In the genomic region with DNA sequence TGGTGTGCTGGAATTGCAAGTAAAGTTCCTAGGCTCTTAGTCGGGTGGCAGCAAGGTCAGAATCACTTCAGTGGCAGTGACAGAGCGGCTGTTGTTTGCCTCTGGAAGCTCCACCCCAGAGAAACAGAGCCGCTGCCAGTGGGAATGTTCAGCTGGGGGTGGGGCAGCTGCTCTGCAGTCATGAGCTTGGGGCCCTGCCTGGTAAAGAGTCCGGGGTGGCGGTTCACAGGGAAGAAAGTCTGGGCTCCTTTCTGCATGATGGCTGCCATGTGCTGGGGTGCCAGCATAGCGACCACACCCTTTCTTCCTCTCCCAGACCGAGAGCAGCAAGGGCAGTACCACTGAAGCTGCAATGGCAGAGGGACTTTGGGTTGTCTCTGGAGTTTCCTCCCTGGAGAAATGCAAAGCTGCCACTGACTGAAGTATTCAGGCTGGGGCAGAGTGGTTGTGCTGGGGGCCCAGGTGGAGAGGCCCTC, we compare ENCODE assay signal across 1 cellular context.
A peak's percentile ranks its signal among the peaks of the same experiment; 100 is the strongest.
TF ChIP-seq lines count a peak whose summit lies in the region.

No MANE protein-coding gene starts in this region.

TF ChIP-seq in HepG2, 621 proteins besides CTCF, POLR2A, EP300 and RAD21 (continued from another document and continues in another):
- TF ChIP-seq, protein P1, sequence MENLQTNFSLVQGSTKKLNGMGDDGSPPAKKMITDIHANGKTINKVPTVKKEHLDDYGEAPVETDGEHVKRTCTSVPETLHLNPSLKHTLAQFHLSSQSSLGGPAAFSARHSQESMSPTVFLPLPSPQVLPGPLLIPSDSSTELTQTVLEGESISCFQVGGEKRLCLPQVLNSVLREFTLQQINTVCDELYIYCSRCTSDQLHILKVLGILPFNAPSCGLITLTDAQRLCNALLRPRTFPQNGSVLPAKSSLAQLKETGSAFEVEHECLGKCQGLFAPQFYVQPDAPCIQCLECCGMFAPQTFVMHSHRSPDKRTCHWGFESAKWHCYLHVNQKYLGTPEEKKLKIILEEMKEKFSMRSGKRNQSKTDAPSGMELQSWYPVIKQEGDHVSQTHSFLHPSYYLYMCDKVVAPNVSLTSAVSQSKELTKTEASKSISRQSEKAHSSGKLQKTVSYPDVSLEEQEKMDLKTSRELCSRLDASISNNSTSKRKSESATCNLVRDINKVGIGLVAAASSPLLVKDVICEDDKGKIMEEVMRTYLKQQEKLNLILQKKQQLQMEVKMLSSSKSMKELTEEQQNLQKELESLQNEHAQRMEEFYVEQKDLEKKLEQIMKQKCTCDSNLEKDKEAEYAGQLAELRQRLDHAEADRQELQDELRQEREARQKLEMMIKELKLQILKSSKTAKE (CRISPR knock-in tag; IDR thresholded peaks at IDR 0.05; ENCODE audit: borderline replicate concordance): no peak
- no peak for TF ChIP-seq MTA3 (CRISPR knock-in tag; IDR thresholded peaks at IDR 0.05)
- no peak; the same call in 1 of the 2 replicates for TF ChIP-seq SOX5 (CRISPR knock-in tag; IDR thresholded peaks at IDR 0.05; ENCODE audit: borderline replicate concordance)
- TF ChIP-seq NFATC3 (CRISPR knock-in tag; IDR thresholded peaks at IDR 0.05): no peak
- no peak for TF ChIP-seq HMG20A (CRISPR knock-in tag; IDR thresholded peaks at IDR 0.05; ENCODE audit: borderline replicate concordance)
- TF ChIP-seq, protein P2, sequence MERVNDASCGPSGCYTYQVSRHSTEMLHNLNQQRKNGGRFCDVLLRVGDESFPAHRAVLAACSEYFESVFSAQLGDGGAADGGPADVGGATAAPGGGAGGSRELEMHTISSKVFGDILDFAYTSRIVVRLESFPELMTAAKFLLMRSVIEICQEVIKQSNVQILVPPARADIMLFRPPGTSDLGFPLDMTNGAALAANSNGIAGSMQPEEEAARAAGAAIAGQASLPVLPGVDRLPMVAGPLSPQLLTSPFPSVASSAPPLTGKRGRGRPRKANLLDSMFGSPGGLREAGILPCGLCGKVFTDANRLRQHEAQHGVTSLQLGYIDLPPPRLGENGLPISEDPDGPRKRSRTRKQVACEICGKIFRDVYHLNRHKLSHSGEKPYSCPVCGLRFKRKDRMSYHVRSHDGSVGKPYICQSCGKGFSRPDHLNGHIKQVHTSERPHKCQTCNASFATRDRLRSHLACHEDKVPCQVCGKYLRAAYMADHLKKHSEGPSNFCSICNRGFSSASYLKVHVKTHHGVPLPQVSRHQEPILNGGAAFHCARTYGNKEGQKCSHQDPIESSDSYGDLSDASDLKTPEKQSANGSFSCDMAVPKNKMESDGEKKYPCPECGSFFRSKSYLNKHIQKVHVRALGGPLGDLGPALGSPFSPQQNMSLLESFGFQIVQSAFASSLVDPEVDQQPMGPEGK (CRISPR knock-in tag; IDR thresholded peaks at IDR 0.05): peak; percentile 69; the same call in 1 of the 2 replicates
- TF ChIP-seq SYNCRIP (IDR thresholded peaks at IDR 0.05; ENCODE audit: insufficient read depth, low read depth, low read length): no peak
- peak; percentile 46; the same call in 1 of the 2 replicates for TF ChIP-seq ZFX (CRISPR knock-in tag; IDR thresholded peaks at IDR 0.05; ENCODE audit: low read depth)
- TF ChIP-seq POGZ (CRISPR knock-in tag; IDR thresholded peaks at IDR 0.05): no peak
- no peak for TF ChIP-seq ZNF543 (CRISPR knock-in tag; IDR thresholded peaks at IDR 0.05)
- no peak for TF ChIP-seq TOE1 (CRISPR knock-in tag; IDR thresholded peaks at IDR 0.05)
- TF ChIP-seq ZNF432 (CRISPR knock-in tag; IDR thresholded peaks at IDR 0.05; ENCODE audit: borderline replicate concordance): no peak
- TF ChIP-seq ZNF350 (CRISPR knock-in tag; IDR thresholded peaks at IDR 0.05; ENCODE audit: borderline replicate concordance, low read depth): peak; percentile 60; the same call in 1 of the 2 replicates
- TF ChIP-seq SAP130 (CRISPR knock-in tag; IDR thresholded peaks at IDR 0.05; ENCODE audit: low read depth): peak; percentile 55
- TF ChIP-seq, protein P3, sequence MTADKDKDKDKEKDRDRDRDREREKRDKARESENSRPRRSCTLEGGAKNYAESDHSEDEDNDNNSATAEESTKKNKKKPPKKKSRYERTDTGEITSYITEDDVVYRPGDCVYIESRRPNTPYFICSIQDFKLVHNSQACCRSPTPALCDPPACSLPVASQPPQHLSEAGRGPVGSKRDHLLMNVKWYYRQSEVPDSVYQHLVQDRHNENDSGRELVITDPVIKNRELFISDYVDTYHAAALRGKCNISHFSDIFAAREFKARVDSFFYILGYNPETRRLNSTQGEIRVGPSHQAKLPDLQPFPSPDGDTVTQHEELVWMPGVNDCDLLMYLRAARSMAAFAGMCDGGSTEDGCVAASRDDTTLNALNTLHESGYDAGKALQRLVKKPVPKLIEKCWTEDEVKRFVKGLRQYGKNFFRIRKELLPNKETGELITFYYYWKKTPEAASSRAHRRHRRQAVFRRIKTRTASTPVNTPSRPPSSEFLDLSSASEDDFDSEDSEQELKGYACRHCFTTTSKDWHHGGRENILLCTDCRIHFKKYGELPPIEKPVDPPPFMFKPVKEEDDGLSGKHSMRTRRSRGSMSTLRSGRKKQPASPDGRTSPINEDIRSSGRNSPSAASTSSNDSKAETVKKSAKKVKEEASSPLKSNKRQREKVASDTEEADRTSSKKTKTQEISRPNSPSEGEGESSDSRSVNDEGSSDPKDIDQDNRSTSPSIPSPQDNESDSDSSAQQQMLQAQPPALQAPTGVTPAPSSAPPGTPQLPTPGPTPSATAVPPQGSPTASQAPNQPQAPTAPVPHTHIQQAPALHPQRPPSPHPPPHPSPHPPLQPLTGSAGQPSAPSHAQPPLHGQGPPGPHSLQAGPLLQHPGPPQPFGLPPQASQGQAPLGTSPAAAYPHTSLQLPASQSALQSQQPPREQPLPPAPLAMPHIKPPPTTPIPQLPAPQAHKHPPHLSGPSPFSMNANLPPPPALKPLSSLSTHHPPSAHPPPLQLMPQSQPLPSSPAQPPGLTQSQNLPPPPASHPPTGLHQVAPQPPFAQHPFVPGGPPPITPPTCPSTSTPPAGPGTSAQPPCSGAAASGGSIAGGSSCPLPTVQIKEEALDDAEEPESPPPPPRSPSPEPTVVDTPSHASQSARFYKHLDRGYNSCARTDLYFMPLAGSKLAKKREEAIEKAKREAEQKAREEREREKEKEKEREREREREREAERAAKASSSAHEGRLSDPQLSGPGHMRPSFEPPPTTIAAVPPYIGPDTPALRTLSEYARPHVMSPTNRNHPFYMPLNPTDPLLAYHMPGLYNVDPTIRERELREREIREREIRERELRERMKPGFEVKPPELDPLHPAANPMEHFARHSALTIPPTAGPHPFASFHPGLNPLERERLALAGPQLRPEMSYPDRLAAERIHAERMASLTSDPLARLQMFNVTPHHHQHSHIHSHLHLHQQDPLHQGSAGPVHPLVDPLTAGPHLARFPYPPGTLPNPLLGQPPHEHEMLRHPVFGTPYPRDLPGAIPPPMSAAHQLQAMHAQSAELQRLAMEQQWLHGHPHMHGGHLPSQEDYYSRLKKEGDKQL (CRISPR knock-in tag; IDR thresholded peaks at IDR 0.05; ENCODE audit: low read depth): no peak
- no peak for TF ChIP-seq ZNF367 (CRISPR knock-in tag; IDR thresholded peaks at IDR 0.05; ENCODE audit: borderline replicate concordance)
- TF ChIP-seq KAT7 (CRISPR knock-in tag; IDR thresholded peaks at IDR 0.05; ENCODE audit: borderline replicate concordance): no peak
- no peak for TF ChIP-seq HNRNPLL (IDR thresholded peaks at IDR 0.05; ENCODE audit: low read depth, low read length, poor library complexity, severe bottlenecking)
- TF ChIP-seq KDM2A (CRISPR knock-in tag; IDR thresholded peaks at IDR 0.05; ENCODE audit: borderline replicate concordance, low read depth): peak; percentile 16; the same call in 1 of the 2 replicates
- TF ChIP-seq PHB2 (IDR thresholded peaks at IDR 0.05; ENCODE audit: partially characterized antibody): no peak
- TF ChIP-seq, protein P4, sequence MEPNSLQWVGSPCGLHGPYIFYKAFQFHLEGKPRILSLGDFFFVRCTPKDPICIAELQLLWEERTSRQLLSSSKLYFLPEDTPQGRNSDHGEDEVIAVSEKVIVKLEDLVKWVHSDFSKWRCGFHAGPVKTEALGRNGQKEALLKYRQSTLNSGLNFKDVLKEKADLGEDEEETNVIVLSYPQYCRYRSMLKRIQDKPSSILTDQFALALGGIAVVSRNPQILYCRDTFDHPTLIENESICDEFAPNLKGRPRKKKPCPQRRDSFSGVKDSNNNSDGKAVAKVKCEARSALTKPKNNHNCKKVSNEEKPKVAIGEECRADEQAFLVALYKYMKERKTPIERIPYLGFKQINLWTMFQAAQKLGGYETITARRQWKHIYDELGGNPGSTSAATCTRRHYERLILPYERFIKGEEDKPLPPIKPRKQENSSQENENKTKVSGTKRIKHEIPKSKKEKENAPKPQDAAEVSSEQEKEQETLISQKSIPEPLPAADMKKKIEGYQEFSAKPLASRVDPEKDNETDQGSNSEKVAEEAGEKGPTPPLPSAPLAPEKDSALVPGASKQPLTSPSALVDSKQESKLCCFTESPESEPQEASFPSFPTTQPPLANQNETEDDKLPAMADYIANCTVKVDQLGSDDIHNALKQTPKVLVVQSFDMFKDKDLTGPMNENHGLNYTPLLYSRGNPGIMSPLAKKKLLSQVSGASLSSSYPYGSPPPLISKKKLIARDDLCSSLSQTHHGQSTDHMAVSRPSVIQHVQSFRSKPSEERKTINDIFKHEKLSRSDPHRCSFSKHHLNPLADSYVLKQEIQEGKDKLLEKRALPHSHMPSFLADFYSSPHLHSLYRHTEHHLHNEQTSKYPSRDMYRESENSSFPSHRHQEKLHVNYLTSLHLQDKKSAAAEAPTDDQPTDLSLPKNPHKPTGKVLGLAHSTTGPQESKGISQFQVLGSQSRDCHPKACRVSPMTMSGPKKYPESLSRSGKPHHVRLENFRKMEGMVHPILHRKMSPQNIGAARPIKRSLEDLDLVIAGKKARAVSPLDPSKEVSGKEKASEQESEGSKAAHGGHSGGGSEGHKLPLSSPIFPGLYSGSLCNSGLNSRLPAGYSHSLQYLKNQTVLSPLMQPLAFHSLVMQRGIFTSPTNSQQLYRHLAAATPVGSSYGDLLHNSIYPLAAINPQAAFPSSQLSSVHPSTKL (CRISPR knock-in tag; IDR thresholded peaks at IDR 0.05): peak; percentile 52; the same call in 1 of the 2 replicates
- TF ChIP-seq, protein P5, sequence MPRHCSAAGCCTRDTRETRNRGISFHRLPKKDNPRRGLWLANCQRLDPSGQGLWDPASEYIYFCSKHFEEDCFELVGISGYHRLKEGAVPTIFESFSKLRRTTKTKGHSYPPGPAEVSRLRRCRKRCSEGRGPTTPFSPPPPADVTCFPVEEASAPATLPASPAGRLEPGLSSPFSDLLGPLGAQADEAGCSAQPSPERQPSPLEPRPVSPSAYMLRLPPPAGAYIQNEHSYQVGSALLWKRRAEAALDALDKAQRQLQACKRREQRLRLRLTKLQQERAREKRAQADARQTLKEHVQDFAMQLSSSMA (CRISPR knock-in tag; IDR thresholded peaks at IDR 0.05): no peak
- no peak for TF ChIP-seq ZMYM2 (CRISPR knock-in tag; IDR thresholded peaks at IDR 0.05)
- TF ChIP-seq JUNB (CRISPR knock-in tag; IDR thresholded peaks at IDR 0.05; ENCODE audit: borderline replicate concordance): no peak
- no peak for TF ChIP-seq ZNF562 (CRISPR knock-in tag; IDR thresholded peaks at IDR 0.05; ENCODE audit: borderline replicate concordance)
- 0 out of 2 replicates have a peak, but pooled peaks have one; percentile 32 for TF ChIP-seq ZNF556 (CRISPR knock-in tag; IDR thresholded peaks at IDR 0.05; ENCODE audit: borderline replicate concordance)
- TF ChIP-seq, protein P6, sequence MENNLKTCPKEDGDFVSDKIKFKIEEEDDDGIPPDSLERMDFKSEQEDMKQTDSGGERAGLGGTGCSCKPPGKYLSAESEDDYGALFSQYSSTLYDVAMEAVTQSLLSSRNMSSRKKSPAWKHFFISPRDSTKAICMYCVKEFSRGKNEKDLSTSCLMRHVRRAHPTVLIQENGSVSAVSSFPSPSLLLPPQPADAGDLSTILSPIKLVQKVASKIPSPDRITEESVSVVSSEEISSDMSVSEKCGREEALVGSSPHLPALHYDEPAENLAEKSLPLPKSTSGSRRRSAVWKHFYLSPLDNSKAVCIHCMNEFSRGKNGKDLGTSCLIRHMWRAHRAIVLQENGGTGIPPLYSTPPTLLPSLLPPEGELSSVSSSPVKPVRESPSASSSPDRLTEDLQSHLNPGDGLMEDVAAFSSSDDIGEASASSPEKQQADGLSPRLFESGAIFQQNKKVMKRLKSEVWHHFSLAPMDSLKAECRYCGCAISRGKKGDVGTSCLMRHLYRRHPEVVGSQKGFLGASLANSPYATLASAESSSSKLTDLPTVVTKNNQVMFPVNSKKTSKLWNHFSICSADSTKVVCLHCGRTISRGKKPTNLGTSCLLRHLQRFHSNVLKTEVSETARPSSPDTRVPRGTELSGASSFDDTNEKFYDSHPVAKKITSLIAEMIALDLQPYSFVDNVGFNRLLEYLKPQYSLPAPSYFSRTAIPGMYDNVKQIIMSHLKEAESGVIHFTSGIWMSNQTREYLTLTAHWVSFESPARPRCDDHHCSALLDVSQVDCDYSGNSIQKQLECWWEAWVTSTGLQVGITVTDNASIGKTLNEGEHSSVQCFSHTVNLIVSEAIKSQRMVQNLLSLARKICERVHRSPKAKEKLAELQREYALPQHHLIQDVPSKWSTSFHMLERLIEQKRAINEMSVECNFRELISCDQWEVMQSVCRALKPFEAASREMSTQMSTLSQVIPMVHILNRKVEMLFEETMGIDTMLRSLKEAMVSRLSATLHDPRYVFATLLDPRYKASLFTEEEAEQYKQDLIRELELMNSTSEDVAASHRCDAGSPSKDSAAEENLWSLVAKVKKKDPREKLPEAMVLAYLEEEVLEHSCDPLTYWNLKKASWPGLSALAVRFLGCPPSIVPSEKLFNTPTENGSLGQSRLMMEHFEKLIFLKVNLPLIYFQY (CRISPR knock-in tag; IDR thresholded peaks at IDR 0.05; ENCODE audit: borderline replicate concordance): no peak
- TF ChIP-seq ZNF782 (CRISPR knock-in tag; IDR thresholded peaks at IDR 0.05; ENCODE audit: borderline replicate concordance): no peak
- TF ChIP-seq STAG1 (CRISPR knock-in tag; IDR thresholded peaks at IDR 0.05): no peak
- TF ChIP-seq CREM (IDR thresholded peaks at IDR 0.05): no peak
- no peak for TF ChIP-seq CREM (CRISPR knock-in tag; IDR thresholded peaks at IDR 0.05)
- no peak for TF ChIP-seq ZNF282 (IDR thresholded peaks at IDR 0.05; ENCODE audit: partially characterized antibody)
- TF ChIP-seq MEF2D (CRISPR knock-in tag; IDR thresholded peaks at IDR 0.05): no peak
- no peak for TF ChIP-seq MBNL3 (CRISPR knock-in tag; conservative IDR thresholded peaks at IDR 0.05)
- no peak for TF ChIP-seq HIVEP1 (CRISPR knock-in tag; IDR thresholded peaks at IDR 0.05)
- no peak for TF ChIP-seq ZNF431 (CRISPR knock-in tag; IDR thresholded peaks at IDR 0.05; ENCODE audit: borderline replicate concordance, low read depth)
- no peak for TF ChIP-seq ISL2 (CRISPR knock-in tag; IDR thresholded peaks at IDR 0.05)
- TF ChIP-seq ZMYM4 (CRISPR knock-in tag; IDR thresholded peaks at IDR 0.05): peak; percentile 81
- no peak for TF ChIP-seq KDM1A (CRISPR knock-in tag; IDR thresholded peaks at IDR 0.05)
- TF ChIP-seq, protein P7, sequence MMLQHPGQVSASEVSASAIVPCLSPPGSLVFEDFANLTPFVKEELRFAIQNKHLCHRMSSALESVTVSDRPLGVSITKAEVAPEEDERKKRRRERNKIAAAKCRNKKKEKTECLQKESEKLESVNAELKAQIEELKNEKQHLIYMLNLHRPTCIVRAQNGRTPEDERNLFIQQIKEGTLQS (CRISPR knock-in tag; IDR thresholded peaks at IDR 0.05): no peak
- no peak for TF ChIP-seq ZNF256 (CRISPR knock-in tag; conservative IDR thresholded peaks at IDR 0.05)
- TF ChIP-seq, protein P8, sequence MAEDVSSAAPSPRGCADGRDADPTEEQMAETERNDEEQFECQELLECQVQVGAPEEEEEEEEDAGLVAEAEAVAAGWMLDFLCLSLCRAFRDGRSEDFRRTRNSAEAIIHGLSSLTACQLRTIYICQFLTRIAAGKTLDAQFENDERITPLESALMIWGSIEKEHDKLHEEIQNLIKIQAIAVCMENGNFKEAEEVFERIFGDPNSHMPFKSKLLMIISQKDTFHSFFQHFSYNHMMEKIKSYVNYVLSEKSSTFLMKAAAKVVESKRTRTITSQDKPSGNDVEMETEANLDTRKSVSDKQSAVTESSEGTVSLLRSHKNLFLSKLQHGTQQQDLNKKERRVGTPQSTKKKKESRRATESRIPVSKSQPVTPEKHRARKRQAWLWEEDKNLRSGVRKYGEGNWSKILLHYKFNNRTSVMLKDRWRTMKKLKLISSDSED (CRISPR knock-in tag; IDR thresholded peaks at IDR 0.05): no peak
- no peak for TF ChIP-seq HNF4A (CRISPR knock-in tag; IDR thresholded peaks at IDR 0.05)
